In the genomic region with DNA sequence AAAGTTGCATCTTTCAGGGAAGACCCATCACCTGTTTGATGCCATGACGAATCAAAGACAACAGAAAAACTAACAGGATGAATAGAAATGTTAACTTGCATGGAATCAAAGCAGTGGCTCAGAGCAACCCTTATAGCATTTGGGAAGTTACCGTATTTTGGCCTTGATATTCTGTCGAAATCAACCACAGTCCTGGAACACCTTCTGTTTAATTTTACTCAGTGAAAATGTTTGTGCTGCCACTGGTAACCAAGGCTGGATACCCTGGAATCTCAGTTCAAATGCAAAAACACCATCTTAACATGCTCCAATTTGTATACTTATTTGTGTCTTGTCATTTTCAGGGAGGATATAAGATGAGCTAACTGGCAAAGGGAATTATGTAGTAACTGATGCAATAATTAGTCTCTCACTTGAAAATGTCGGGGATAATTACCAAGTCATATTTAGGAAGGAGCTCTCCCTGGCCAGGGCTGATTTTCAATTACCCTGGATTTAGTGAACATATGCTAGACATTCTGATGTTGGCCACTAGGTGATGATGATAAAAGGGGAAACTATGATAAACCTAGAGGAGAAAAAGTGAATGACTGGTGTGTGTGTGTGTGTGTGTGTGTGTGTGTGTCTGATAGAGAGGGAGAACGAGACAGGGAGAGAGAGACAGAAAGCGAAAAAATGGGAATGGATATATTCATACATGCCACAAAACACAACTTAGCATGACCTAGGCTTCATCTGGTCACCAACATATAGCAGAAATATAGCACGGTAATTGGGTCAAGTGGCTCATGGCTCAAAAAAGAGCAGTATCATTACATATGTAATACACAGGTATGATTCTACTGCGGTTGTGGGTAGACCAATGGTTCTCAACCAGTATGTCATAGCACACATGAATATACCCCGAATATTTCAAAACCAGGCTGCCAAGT, we compare ENCODE assay signal across 10 cellular contexts. TPM values are rescaled to one million over a fixed set of nuclear protein-coding genes. Genes with fewer than 3 reads are reported as not detected.
DNase-seq lines count a peak whose midpoint lies in the region; ATAC-seq, FAIRE-seq and TF ChIP-seq lines count a peak whose summit lies in the region.
"Had no signal": no experiment of that assay in that cellular context is flagged by ENCODE, and none has a peak within 500 bp of the region (broad histone marks: within the 10 kb centered on the region; RNA-seq: fewer than 3 reads in every experiment).

No MANE protein-coding gene starts in this region.

- ATAC-seq in IMR-90 (ENCODE audit: low read depth), result peak; percentile 33; the same call in 1 of the 2 replicates

- H3K4me3 ChIP-seq in IMR-90 (ENCODE audit: insufficient read depth, low read depth, low read length) (no peak overlapping the region), astrocyte of the cerebellum (ENCODE audit: low read depth, low read length) (no peak overlapping the region)

- H2BK120ac ChIP-seq in IMR-90 (ENCODE audit: low read depth, low read length), result no peak overlapping the region

- H2AFZ ChIP-seq in IMR-90 (replicated peaks; ENCODE audit: low read length, poor library complexity), result no peak overlapping the region

- no TSS peak for BruUV-seq in IMR-90 (replicated peaks; lab: Mats Ljungman, UMichigan)

- no peak overlapping the region for H4K91ac ChIP-seq in IMR-90 (ENCODE audit: insufficient read depth, low read depth, low read length)

- no peak overlapping the region for H3K56ac ChIP-seq in IMR-90 (ENCODE audit: extremely low read depth, insufficient read depth, low read length)

- peaks cover 7% of the 10 kb centered on the region for H3K4me1 Mint-ChIP-seq in neural crest cell

- H4K8ac ChIP-seq in IMR-90 (ENCODE audit: low read depth in 2 of 2, low read length in 2 of 2), result no peak overlapping the region

- H3K4ac ChIP-seq in IMR-90 (ENCODE audit: low read depth, low read length), result no peak overlapping the region

- no peaks in the 10 kb centered on the region for H3K36me3 Mint-ChIP-seq in neural crest cell (ENCODE audit: low read depth)

- H2AK5ac ChIP-seq in IMR-90 (ENCODE audit: low read depth, low read length), result 0 out of 2 replicates have a peak overlapping the region, but pooled peaks have one; percentile 0

- H2BK15ac ChIP-seq in IMR-90 (ENCODE audit: low read depth, low read length), result no peak overlapping the region

- no peaks in the 10 kb centered on the region for H3K27me3 Mint-ChIP-seq in neural crest cell (ENCODE audit: low read depth)

- peaks cover 12% of the 10 kb centered on the region for H3K9me1 ChIP-seq in IMR-90 (ENCODE audit: insufficient read depth, low read length)

- in situ Hi-C loops in IMR-90 (cut with MboI; ENCODE audit: low sequenced_read_pairs) (no loop called here), astrocyte of the cerebellum (cut with HindIII; ENCODE audit: low sequenced_read_pairs) (no loop called here)

- no peak overlapping the region for H3K4me3 Mint-ChIP-seq in neural crest cell

- H2BK20ac ChIP-seq in IMR-90 (ENCODE audit: low read depth, low read length), result 0 out of 2 replicates have a peak overlapping the region, but pooled peaks have one; percentile 34

- CTCF ChIA-PET in IMR-90 (lab: Yijun Ruan, JAX), result interaction anchor here (0.6 to 1.1 kb wide), 4 partner anchors 9 to 175 kb away, joined by 3 to 4 read pairs (median 3); no protein-coding TSS in a partner anchor

- H3K23ac ChIP-seq in IMR-90 (ENCODE audit: low read depth, low read length), result no peak overlapping the region

- H3K27ac ChIP-seq in IMR-90 (ENCODE audit: insufficient read depth, low read length), result no peak overlapping the region

- dilution Hi-C loops in IMR-90 (cut with HindIII; ENCODE audit: low sequenced_read_pairs, unreplicated experiment), result no loop called here

- TF ChIP-seq RAD21 in IMR-90 (IDR thresholded peaks at IDR 0.05; ENCODE audit: low read length), result peak; percentile 57

- peak; percentile 58 for TF ChIP-seq CTCF in IMR-90 (conservative IDR thresholded peaks at IDR 0.05; ENCODE audit: low read depth, low read length)
- peak; percentile 41 for TF ChIP-seq CTCF in astrocyte of the cerebellum (IDR thresholded peaks at IDR 0.05; ENCODE audit: low read depth, low read length, missing control alignments)
- peak; percentile 58 for TF ChIP-seq CTCF in neural crest cell (conservative IDR thresholded peaks at IDR 0.05)
- no peak for TF ChIP-seq CTCF in GM10266 (IDR thresholded peaks at IDR 0.05; ENCODE audit: control insufficient read depth, insufficient read depth, low read depth, missing control alignments)

- no peaks in the 10 kb centered on the region for H3K27me3 ChIP-seq in IMR-90 (ENCODE audit: control insufficient read depth, insufficient read depth, low read length)

- H3K9ac ChIP-seq in IMR-90 (ENCODE audit: low read depth, low read length), result no peak overlapping the region

- H3K27ac Mint-ChIP-seq in neural crest cell (ENCODE audit: unreplicated experiment), result no peak overlapping the region

- H3K9me3 Mint-ChIP-seq in neural crest cell, result peaks cover 3% of the 10 kb centered on the region

- FAIRE-seq in GM18507 (lab: Jason Lieb, UNC), result peak; percentile 9

- peak overlapping the region; percentile 52 for H2BK5ac ChIP-seq in IMR-90 (ENCODE audit: low read depth, low read length, poor library complexity, severe bottlenecking)

- H2AK9ac ChIP-seq in IMR-90 (replicated peaks; ENCODE audit: low read depth, low read length, poor library complexity), result no peak overlapping the region

- H3K4me1 ChIP-seq in IMR-90 (ENCODE audit: control insufficient read depth, insufficient read depth, low read length), result peaks cover 8% of the 10 kb centered on the region

- DNase-seq in GM18507 (ENCODE audit: extremely low spot score, insufficient read length, low read depth), result no peak
- no peak for DNase-seq in IMR-90
- DNase-seq in astrocyte of the cerebellum (ENCODE audit: low read depth), result no peak
- DNase-seq in neural crest cell (ENCODE audit: low read depth, low spot score), result no peak
- no peak for DNase-seq in NCI-H1436 treated with DMSO at 0.1 percent for 48 hours (lab: John Stamatoyannopoulos, UW)
- no peak for DNase-seq in GM10266 (ENCODE audit: extremely low spot score)
- DNase-seq in stimulated activated CD4-positive, alpha-beta T cell treated with anti-CD3 and anti-CD28 coated beads, Interleukin-2, amount 100 ng/mL, for 48 hours, result no peak
- no peak for DNase-seq in cerebellar cortex (ENCODE audit: low spot score)
- DNase-seq: islet precursor cell had no signal

- no peak for TF ChIP-seq POLR2A in IMR-90 (IDR thresholded peaks at IDR 0.05; ENCODE audit: low read depth, low read length)

- H3K14ac ChIP-seq in IMR-90 (replicated peaks; ENCODE audit: low read depth, low read length), result no peak overlapping the region

- no peak overlapping the region for H4K5ac ChIP-seq in IMR-90 (ENCODE audit: low read depth, low read length)

- intact Hi-C loops in IMR-90 (cut with micrococcal nuclease), result no loop called here

- H3K36me3 ChIP-seq in IMR-90 (ENCODE audit: control insufficient read depth, insufficient read depth, low read length), result peaks cover 3% of the 10 kb centered on the region

- H3K79me1 ChIP-seq in IMR-90 (ENCODE audit: low read depth in 1 of 2, low read length in 2 of 2), result peaks cover 47 to 64% of the 10 kb centered on the region in 2 experiments

- no peak overlapping the region for H3K18ac ChIP-seq in IMR-90 (ENCODE audit: low read depth, low read length)

- no peaks in the 10 kb centered on the region for H3K9me3 ChIP-seq in IMR-90 (ENCODE audit: control insufficient read depth, insufficient read depth, low read length)

- POLR2A ChIA-PET in IMR-90 (lab: Charles Lee; ENCODE audit: unreplicated experiment), result interaction anchor here (0.7 kb wide), 2 partner anchors 16 to 94 kb away, joined by 3 read pairs; no protein-coding TSS in a partner anchor

- no peak overlapping the region for H3K4me2 ChIP-seq in IMR-90 (ENCODE audit: low read depth, low read length)

- no peaks in the 10 kb centered on the region; the same call in 1 of the 2 replicates for H4K20me1 ChIP-seq in IMR-90 (ENCODE audit: insufficient read depth, low read length)

- no CpG with 5 or more reads among the region's 9 CpGs for WGBS in IMR-90 (ENCODE audit: extremely low coverage in 2 of 2, insufficient read length in 1 of 2), 2 experiments

TF ChIP-seq in IMR-90, 13 proteins besides CTCF, POLR2A, EP300 and RAD21:
- peak; percentile 55 for TF ChIP-seq SMC3 (IDR thresholded peaks at IDR 0.05; ENCODE audit: low read depth, low read length)
- no peak for TF ChIP-seq FOS (IDR thresholded peaks at IDR 0.05; ENCODE audit: low read depth, low read length)
- TF ChIP-seq CEBPB (IDR thresholded peaks at IDR 0.05; ENCODE audit: low read depth, low read length), result no peak
- TF ChIP-seq MAZ (IDR thresholded peaks at IDR 0.05; ENCODE audit: borderline replicate concordance, low read depth, low read length), result no peak

RNA-seq across cellular contexts. Expression of gene PRICKLE2, which starts 19.0 kb away (rescaled TPM):
- 14.2 and 16.7 TPM in 2 replicates for total RNA-seq in IMR-90 (2012; rRNA removed)
- 4.1 TPM in 2 replicates for polyA plus RNA-seq in IMR-90 (2012; rRNA removed)
- 2.0 and 2.4 TPM in 2 replicates for polyA plus RNA-seq in IMR-90 (2012; cell fraction: cytosol; rRNA removed)
- polyA plus RNA-seq in IMR-90 (2012; cell fraction: nucleus; rRNA removed; ENCODE audit: low replicate concordance), result 12.8 and 23.0 TPM in 2 replicates
- 11.8 and 12.9 TPM in 2 replicates for total RNA-seq in neural crest cell
- total RNA-seq: activated CD8-positive, alpha-beta memory T cell treated with anti-CD3 and anti-CD28 coated beads for 36 hours had no signal
